ENCODE assay signal across 22 cellular contexts in the genomic region with DNA sequence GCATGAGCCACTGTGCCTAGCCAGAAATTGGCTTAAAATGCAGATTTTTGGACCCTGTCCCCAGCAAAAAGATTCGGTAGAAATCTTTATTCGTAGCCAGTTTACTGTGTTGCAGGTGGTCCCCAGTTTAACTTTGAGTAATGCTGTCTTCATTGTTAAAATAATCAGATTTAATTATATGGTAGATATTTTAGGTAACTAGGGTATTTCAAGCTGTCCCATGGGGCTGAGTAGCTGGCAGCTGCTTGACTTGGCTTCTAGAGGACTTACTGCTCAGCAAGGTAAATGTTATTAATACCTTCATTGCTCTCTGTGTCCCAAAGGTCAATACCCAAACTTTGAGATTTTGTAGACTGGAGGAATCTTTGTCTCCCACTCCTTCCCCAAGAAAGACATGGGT. TPM values are rescaled to one million over a fixed set of nuclear protein-coding genes. Genes with fewer than 3 reads are reported as not detected.
DNase-seq lines count a peak whose midpoint lies in the region; ATAC-seq and TF ChIP-seq lines count a peak whose summit lies in the region.
"Had no signal": no experiment of that assay in that cellular context is flagged by ENCODE, and none has a peak within 500 bp of the region (broad histone marks: within the 10 kb centered on the region; RNA-seq: fewer than 3 reads in every experiment).

No MANE protein-coding gene starts in this region.

- H3K4me3 ChIP-seq in BLaER1 (no peak overlapping the region), OCI-LY1 (ENCODE audit: low read depth, low read length, poor library complexity, severe bottlenecking) (no peak overlapping the region), body of pancreas (no peak overlapping the region)
- H3K4me3 ChIP-seq: heart right ventricle, prostate gland had no signal

- H3K36me3 ChIP-seq in BLaER1 (peaks cover 67% of the 10 kb centered on the region), OCI-LY1 (ENCODE audit: insufficient read depth, low read length) (peaks cover 46% of the 10 kb centered on the region), body of pancreas (replicated peaks in 1 of 2; ENCODE audit: insufficient read depth in 1 of 2, low read depth in 2 of 2) (peaks cover 11 to 21% of the 10 kb centered on the region in 2 donors)

- no peaks in the 10 kb centered on the region for H3F3A ChIP-seq in OCI-LY1 (ENCODE audit: insufficient read depth, low read length)

- no peaks in the 10 kb centered on the region for H3K9me3 ChIP-seq in BLaER1
- H3K9me3 ChIP-seq in OCI-LY1 (ENCODE audit: low read length) = no peaks in the 10 kb centered on the region
- H3K9me3 ChIP-seq in body of pancreas = no peaks in the 10 kb centered on the region
- H3K9me3 ChIP-seq: heart right ventricle, prostate gland had no signal

- intact Hi-C loops in body of pancreas (cut with DNase I) = no loop called here

- H3K36me3 Mint-ChIP-seq in naive B cell = peaks cover 7 to 9% of the 10 kb centered on the region in 2 donors

- no peaks in the 10 kb centered on the region for H3K27me3 Mint-ChIP-seq in naive B cell
- H3K27me3 Mint-ChIP-seq: activated CD8-positive, alpha-beta memory T cell treated with anti-CD3 and anti-CD28 coated beads, Interleukin-2, amount 10 ng/mL, durations not matched to agents 7 days and 5 days had no signal

- TF ChIP-seq CTCF in OCI-LY1 (IDR thresholded peaks at IDR 0.05; ENCODE audit: low read length) (no peak), body of pancreas (IDR thresholded peaks at IDR 0.05) (no peak)

- no peaks in the 10 kb centered on the region for H3K9me3 Mint-ChIP-seq in naive B cell
- H3K9me3 Mint-ChIP-seq: mesothelial cell of epicardium had no signal

- H3K27ac ChIP-seq in BLaER1 (peak overlapping the region; percentile 37; the same call in 1 of the 2 replicates), OCI-LY1 (ENCODE audit: low read depth, low read length, poor library complexity, severe bottlenecking) (peak overlapping the region; percentile 5), body of pancreas (no peak overlapping the region)
- H3K27ac ChIP-seq: heart right ventricle, prostate gland had no signal

- H3K9ac ChIP-seq in BLaER1 (peak overlapping the region; percentile 13; the same call in 1 of the 2 replicates), OCI-LY1 (ENCODE audit: low read length) (no peak overlapping the region)

- DNase-seq in D341Med (ENCODE audit: low spot score) (peak; percentile 39), naive B cell (no peak), medulla oblongata (ENCODE audit: extremely low spot score) (no peak), body of pancreas (no peak)
- DNase-seq: activated CD4-positive, alpha-beta T cell treated with anti-CD3 and anti-CD28 coated beads for 1 hour; activated CD8-positive, alpha-beta memory T cell treated with anti-CD3 and anti-CD28 coated beads, Interleukin-2, amount 10 ng/mL, durations not matched to agents 7 days and 5 days; activated effector memory CD4-positive, alpha-beta T cell treated with Interleukin-2 at 50 U/mL for 16 hours; amniotic stem cell; COR-L47; dermis blood vessel endothelial cell; DMS79 treated with DMSO at 0.1 percent for 48 hours; heart right ventricle; NCI-H187; NCI-H2227 treated with DMSO at 0.1 percent for 48 hours; NCI-H82; PC-3; Right ventricle myocardium superior had no signal

- no peak overlapping the region for H2AFZ ChIP-seq in OCI-LY1 (ENCODE audit: low read length)

- H3K9me2 ChIP-seq in OCI-LY1 (ENCODE audit: low read depth, low read length) = no peaks in the 10 kb centered on the region

- H3K4me3 Mint-ChIP-seq in naive B cell = peak overlapping the region; percentile 11 to 85 (median 60)
- H3K4me3 Mint-ChIP-seq: activated CD8-positive, alpha-beta memory T cell treated with anti-CD3 and anti-CD28 coated beads, Interleukin-2, amount 10 ng/mL, durations not matched to agents 7 days and 5 days; mesothelial cell of epicardium had no signal

- TF ChIP-seq POLR2A in body of pancreas (IDR thresholded peaks at IDR 0.05) = no peak

- H3K4me1 ChIP-seq in BLaER1 (peaks cover 31% of the 10 kb centered on the region), OCI-LY1 (ENCODE audit: insufficient read depth, low read length, severe bottlenecking) (peaks cover 52% of the 10 kb centered on the region), body of pancreas (peaks cover 26% of the 10 kb centered on the region)
- H3K4me1 ChIP-seq: prostate gland had no signal

- H3K4me2 ChIP-seq in BLaER1 (peak overlapping the region; percentile 70), OCI-LY1 (ENCODE audit: low read length) (no peak overlapping the region)

- ATAC-seq in naive B cell (ENCODE audit: low read depth in 2 of 2) = peak; percentile 58 to 69
- ATAC-seq in GM19463 (IDR thresholded peaks at IDR 0.05; ENCODE audit: unreplicated experiment) = no peak
- no peak for ATAC-seq in body of pancreas
- ATAC-seq: activated CD8-positive, alpha-beta memory T cell treated with anti-CD3 and anti-CD28 coated beads, Interleukin-2, amount 10 ng/mL, durations not matched to agents 7 days and 5 days; heart right ventricle; PC-3 had no signal

- peak overlapping the region; percentile 76 to 90 (median 81) for H3K27ac Mint-ChIP-seq in naive B cell
- H3K27ac Mint-ChIP-seq: activated CD8-positive, alpha-beta memory T cell treated with anti-CD3 and anti-CD28 coated beads, Interleukin-2, amount 10 ng/mL, durations not matched to agents 7 days and 5 days; mesothelial cell of epicardium had no signal

- H4K20me1 ChIP-seq in BLaER1 = peaks cover 97% of the 10 kb centered on the region
- H4K20me1 ChIP-seq in OCI-LY1 (ENCODE audit: insufficient read depth, low read length) = peaks cover 6% of the 10 kb centered on the region; the same call in 1 of the 2 replicates

- WGBS in body of pancreas, 2 donors = 82 to 85% methylated on average over 2 of the region's 2 CpGs

- peaks cover 65% of the 10 kb centered on the region for H3K79me2 ChIP-seq in OCI-LY1 (ENCODE audit: insufficient read depth, low read length)

- peaks cover 48 to 61% (median 57%) of the 10 kb centered on the region in 3 donors for H3K4me1 Mint-ChIP-seq in naive B cell

- no peaks in the 10 kb centered on the region for H3K27me3 ChIP-seq in BLaER1
- H3K27me3 ChIP-seq in OCI-LY1 (ENCODE audit: insufficient read depth, low read length) = no peaks in the 10 kb centered on the region
- H3K27me3 ChIP-seq in body of pancreas = no peaks in the 10 kb centered on the region
- H3K27me3 ChIP-seq: heart right ventricle had no signal

RNA-seq across cellular contexts. Expression of gene LSM14A, which starts 21.1 kb away (rescaled TPM):
- 100 to 1,000 TPM; 165 to 191 (median 176) TPM for polyA plus RNA-seq in naive B cell (ENCODE audit: low read depth in 6 of 6)
- total RNA-seq in body of pancreas = 10 to 100 TPM; 63.6 to 95.9 TPM

Comparison
In these comparisons a context has a peak if more than half of its experiments do, and no peak if none do; other contexts are left out.
1. H3K27ac ChIP-seq: peak in BLaER1 (single experiment) and OCI-LY1 (single experiment); none in body of pancreas (0 of 4).
2. ATAC-seq: peak in naive B cell (2 of 2); none in GM19463 (single experiment) and body of pancreas (single experiment).